Comparison of ENCODE assay signal across 14 cellular contexts in the genomic region with DNA sequence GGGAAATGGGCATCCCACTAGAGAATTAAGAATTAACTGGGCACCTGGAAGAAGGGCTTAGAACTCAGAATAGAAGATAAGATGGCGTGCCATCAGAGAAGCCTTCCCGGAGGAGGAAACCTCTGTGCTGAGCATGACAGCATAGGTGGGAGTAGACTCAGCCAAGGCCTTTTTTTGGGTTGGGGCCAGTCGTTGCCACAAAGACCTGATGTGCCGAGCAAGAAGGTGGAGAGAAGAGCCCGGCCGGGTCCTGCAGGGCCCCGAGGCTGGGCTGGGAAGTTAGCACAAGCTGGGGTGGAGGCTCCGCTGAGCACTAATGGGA. TPM values are rescaled to one million over a fixed set of nuclear protein-coding genes. Genes with fewer than 3 reads are reported as not detected.
DNase-seq lines count a peak whose midpoint lies in the region; ATAC-seq, FAIRE-seq and TF ChIP-seq lines count a peak whose summit lies in the region.
"Had no signal": no experiment of that assay in that cellular context is flagged by ENCODE, and none has a peak within 500 bp of the region (broad histone marks: within the 10 kb centered on the region; RNA-seq: fewer than 3 reads in every experiment).

No MANE protein-coding gene starts in this region.

- peak overlapping the region; percentile 82 for H3K4me3 Mint-ChIP-seq in activated naive CD4-positive, alpha-beta T cell treated with anti-CD3 and anti-CD28 coated beads, Interleukin-2, amount 50 U/mL, for 24 hours
- peak overlapping the region; percentile 77 for H3K4me3 Mint-ChIP-seq in activated T-helper 1 cell treated with anti-CD3 and anti-CD28 coated beads, Interleukin-12 subunit alpha, Interleukin-12 subunit beta, Interleukin-2, Interleukin-4 antibody, amounts not matched to agents 30 ng/mL and 10 ng/mL and 1 ng/mL, durations not matched to agents 14 hours and 24 hours and 36 hours
- peak overlapping the region; percentile 66 for H3K4me3 Mint-ChIP-seq in mesothelial cell of epicardium

- no peaks in the 10 kb centered on the region for H3K36me3 Mint-ChIP-seq in activated naive CD4-positive, alpha-beta T cell treated with anti-CD3 and anti-CD28 coated beads, Interleukin-2, amount 50 U/mL, for 24 hours
- peaks cover 2% of the 10 kb centered on the region for H3K36me3 Mint-ChIP-seq in activated T-helper 1 cell treated with anti-CD3 and anti-CD28 coated beads, Interleukin-12 subunit alpha, Interleukin-12 subunit beta, Interleukin-2, Interleukin-4 antibody, amounts not matched to agents 30 ng/mL and 10 ng/mL and 1 ng/mL, durations not matched to agents 14 hours and 24 hours and 36 hours (ENCODE audit: low read depth)
- H3K36me3 Mint-ChIP-seq in mesothelial cell of epicardium: no peaks in the 10 kb centered on the region

- ATAC-seq in HG03139 (IDR thresholded peaks at IDR 0.05; ENCODE audit: unreplicated experiment): no peak

- TF ChIP-seq CTCF in mesothelial cell of epicardium (IDR thresholded peaks at IDR 0.05; ENCODE audit: unreplicated experiment) (no peak), D721Med (IDR thresholded peaks at IDR 0.05; ENCODE audit: insufficient read depth, missing control alignments) (no peak)

- intact Hi-C loops in activated T-helper 1 cell treated with anti-CD3 and anti-CD28 coated beads, Interleukin-12 subunit alpha, Interleukin-12 subunit beta, Interleukin-2, Interleukin-4 antibody, amounts not matched to agents 30 ng/mL and 10 ng/mL and 1 ng/mL, durations not matched to agents 14 hours and 24 hours and 36 hours (cut with micrococcal nuclease): no loop called here

- H3K9me3 Mint-ChIP-seq in activated naive CD4-positive, alpha-beta T cell treated with anti-CD3 and anti-CD28 coated beads, Interleukin-2, amount 50 U/mL, for 24 hours: no peaks in the 10 kb centered on the region
- H3K9me3 Mint-ChIP-seq in activated T-helper 1 cell treated with anti-CD3 and anti-CD28 coated beads, Interleukin-12 subunit alpha, Interleukin-12 subunit beta, Interleukin-2, Interleukin-4 antibody, amounts not matched to agents 30 ng/mL and 10 ng/mL and 1 ng/mL, durations not matched to agents 14 hours and 24 hours and 36 hours: no peaks in the 10 kb centered on the region
- no peaks in the 10 kb centered on the region for H3K9me3 Mint-ChIP-seq in mesothelial cell of epicardium

- H3K27me3 Mint-ChIP-seq in activated naive CD4-positive, alpha-beta T cell treated with anti-CD3 and anti-CD28 coated beads, Interleukin-2, amount 50 U/mL, for 24 hours: peaks cover 34% of the 10 kb centered on the region
- H3K27me3 Mint-ChIP-seq in activated T-helper 1 cell treated with anti-CD3 and anti-CD28 coated beads, Interleukin-12 subunit alpha, Interleukin-12 subunit beta, Interleukin-2, Interleukin-4 antibody, amounts not matched to agents 30 ng/mL and 10 ng/mL and 1 ng/mL, durations not matched to agents 14 hours and 24 hours and 36 hours (ENCODE audit: insufficient read depth): peaks cover 50% of the 10 kb centered on the region
- peaks cover 61% of the 10 kb centered on the region for H3K27me3 Mint-ChIP-seq in mesothelial cell of epicardium (ENCODE audit: low read depth)

- FAIRE-seq in D721Med (lab: Jason Lieb, UNC): no peak
- FAIRE-seq: GM12892, urothelium cell line had no signal

- DNase-seq in activated naive CD4-positive, alpha-beta T cell treated with anti-CD3 and anti-CD28 coated beads, Interleukin-2, amount 50 U/mL, for 16 hours: no peak
- no peak for DNase-seq in activated T-helper 1 cell treated with anti-CD3 and anti-CD28 coated beads, Interleukin-12 subunit alpha, Interleukin-12 subunit beta, Interleukin-2, Interleukin-4 antibody, amounts not matched to agents 30 ng/mL and 10 ng/mL and 1 ng/mL, durations not matched to agents 14 hours and 24 hours and 36 hours (ENCODE audit: low spot score)
- DNase-seq in mesothelial cell of epicardium (ENCODE audit: low spot score in 2 of 2, unreplicated experiment in 2 of 2): no peak
- DNase-seq in ureter (ENCODE audit: low spot score): peak; percentile 37
- no peak for DNase-seq in D721Med (ENCODE audit: insufficient read length, low spot score)
- DNase-seq in OCI-M1 (lab: John Stamatoyannopoulos, UW): no peak
- DNase-seq: activated gamma-delta T cell treated with Interleukin-2 at 50 U/mL for 16 hours, erythroblast, hippocampal formation, occipital lobe had no signal

- H3K27ac Mint-ChIP-seq in activated naive CD4-positive, alpha-beta T cell treated with anti-CD3 and anti-CD28 coated beads, Interleukin-2, amount 50 U/mL, for 24 hours: peak overlapping the region; percentile 57
- H3K27ac Mint-ChIP-seq in activated T-helper 1 cell treated with anti-CD3 and anti-CD28 coated beads, Interleukin-12 subunit alpha, Interleukin-12 subunit beta, Interleukin-2, Interleukin-4 antibody, amounts not matched to agents 30 ng/mL and 10 ng/mL and 1 ng/mL, durations not matched to agents 14 hours and 24 hours and 36 hours: peak overlapping the region; percentile 6
- no peak overlapping the region for H3K27ac Mint-ChIP-seq in mesothelial cell of epicardium

- H3K4me1 Mint-ChIP-seq in activated naive CD4-positive, alpha-beta T cell treated with anti-CD3 and anti-CD28 coated beads, Interleukin-2, amount 50 U/mL, for 24 hours: peaks cover 12% of the 10 kb centered on the region
- peaks cover 6% of the 10 kb centered on the region for H3K4me1 Mint-ChIP-seq in activated T-helper 1 cell treated with anti-CD3 and anti-CD28 coated beads, Interleukin-12 subunit alpha, Interleukin-12 subunit beta, Interleukin-2, Interleukin-4 antibody, amounts not matched to agents 30 ng/mL and 10 ng/mL and 1 ng/mL, durations not matched to agents 14 hours and 24 hours and 36 hours (ENCODE audit: low read depth)
- no peaks in the 10 kb centered on the region for H3K4me1 Mint-ChIP-seq in mesothelial cell of epicardium

RNA-seq across cellular contexts. Expression of a gene that starts 1.1 kb away (rescaled TPM):
- total RNA-seq in activated T-helper 1 cell treated with anti-CD3 and anti-CD28 coated beads, Interleukin-12 subunit alpha, Interleukin-12 subunit beta, Interleukin-2, Interleukin-4 antibody, amounts not matched to agents 30 ng/mL and 10 ng/mL and 1 ng/mL, durations not matched to agents 14 hours and 24 hours and 36 hours: 28.7 and 29.8 TPM in 2 replicates
- total RNA-seq in mesothelial cell of epicardium (21.1 to 21.8 TPM (median 21.2 TPM) in 3 replicates), ureter (40.7 TPM)
